In genomic region chr12:48716493-48717251, GRCh38 we compare ENCODE assay signal across 8 cellular contexts. TPM values are rescaled to one million over a fixed set of nuclear protein-coding genes. Genes with fewer than 3 reads are reported as not detected.
DNase-seq lines count a peak whose midpoint lies in the region; ATAC-seq, FAIRE-seq and TF ChIP-seq lines count a peak whose summit lies in the region.

TSS of gene CCNT1 (minus strand) at chr12:48716707. CDS start at chr12:48716675, 32 bp downstream.

- no peaks in the 10 kb centered on the region for H3K9me3 ChIP-seq in psoas muscle

- ATAC-seq in GM18502 (IDR thresholded peaks at IDR 0.05; ENCODE audit: poor library complexity, unreplicated experiment) (peak; percentile 96), HG02970 (IDR thresholded peaks at IDR 0.05; ENCODE audit: low FRiP score, unreplicated experiment) (peak; percentile 95), left ventricle myocardium superior (peak; percentile 98), psoas muscle (peak; percentile 98 to 99 (median 98))

- DNase-seq in NCI-H187 treated with DMSO at 0.1 percent for 48 hours (lab: John Stamatoyannopoulos, UW) (peak; percentile 96), anterior cingulate cortex (lab: John Stamatoyannopoulos, UW) (peak; percentile 92 to 100 (median 97)), left ventricle myocardium superior (peak; percentile 98), psoas muscle (peak; percentile 99), urothelium cell line (ENCODE audit: low spot score) (peak; percentile 99)

- H3K4me1 ChIP-seq in psoas muscle = peaks cover 26% of the 10 kb centered on the region

- H3K27ac ChIP-seq in psoas muscle = peak within 1 kb of the TSS; percentile 93

- WGBS in psoas muscle, 3 donors = 0 to 1% (median 0%) methylated on average over 61 of the region's 61 CpGs

- intact Hi-C loops in T-helper 2 cell treated with Interferon-gamma antibody and Interleukin-4, amounts not matched to agents 100 ng/mL and 5 ng/mL, for 36 hours (cut with micrococcal nuclease) = loop anchor here (1.0 kb wide), 5 partner anchors 34 to 611 kb away; partner anchors contain the start of genes ASB8, DDX23 and KANSL2
- intact Hi-C loops in left ventricle myocardium superior (cut with micrococcal nuclease) = no loop called here
- intact Hi-C loops in psoas muscle (cut with DNase I) = no loop called here

- peak; percentile 37 for FAIRE-seq in urothelium cell line (lab: Jason Lieb, UNC)

- TF ChIP-seq CTCF in psoas muscle (IDR thresholded peaks at IDR 0.05) = peak; percentile 38

- H3K27me3 ChIP-seq in psoas muscle (ENCODE audit: insufficient read depth in 3 of 3, low read length in 2 of 3) = no peaks in the 10 kb centered on the region

- peak within 1 kb of the TSS; percentile 77 for H3K4me3 ChIP-seq in psoas muscle

- H3K36me3 ChIP-seq in psoas muscle (ENCODE audit: insufficient read depth in 1 of 2, low read depth in 1 of 2) = peaks cover 3 to 22% of the 10 kb centered on the region in 2 donors

RNA-seq across cellular contexts. Expression of gene CCNT1, which starts in this region (rescaled TPM):
- 53.8 and 56.1 TPM in 2 replicates for total RNA-seq in T-helper 2 cell treated with Interferon-gamma antibody and Interleukin-4, amounts not matched to agents 100 ng/mL and 5 ng/mL, for 36 hours
- total RNA-seq in left ventricle myocardium superior = 16.5 TPM
- 10 to 100 TPM; 25.9 to 31.8 (median 28.7) TPM for total RNA-seq in psoas muscle
- polyA plus RNA-seq in psoas muscle = 10 to 100 TPM in 1 of 3 donors, 1 to 10 TPM in 2; 5.2 to 17.0 (median 6.1) TPM

Comparison
In these comparisons a context has a peak if more than half of its experiments do, and no peak if none do; other contexts are left out.
1. Peak in every context shown above with its lines: DNase-seq, ATAC-seq, H3K4me3 ChIP-seq and H3K27ac ChIP-seq.